ENCODE assay signal across 33 cellular contexts in the genomic region with DNA sequence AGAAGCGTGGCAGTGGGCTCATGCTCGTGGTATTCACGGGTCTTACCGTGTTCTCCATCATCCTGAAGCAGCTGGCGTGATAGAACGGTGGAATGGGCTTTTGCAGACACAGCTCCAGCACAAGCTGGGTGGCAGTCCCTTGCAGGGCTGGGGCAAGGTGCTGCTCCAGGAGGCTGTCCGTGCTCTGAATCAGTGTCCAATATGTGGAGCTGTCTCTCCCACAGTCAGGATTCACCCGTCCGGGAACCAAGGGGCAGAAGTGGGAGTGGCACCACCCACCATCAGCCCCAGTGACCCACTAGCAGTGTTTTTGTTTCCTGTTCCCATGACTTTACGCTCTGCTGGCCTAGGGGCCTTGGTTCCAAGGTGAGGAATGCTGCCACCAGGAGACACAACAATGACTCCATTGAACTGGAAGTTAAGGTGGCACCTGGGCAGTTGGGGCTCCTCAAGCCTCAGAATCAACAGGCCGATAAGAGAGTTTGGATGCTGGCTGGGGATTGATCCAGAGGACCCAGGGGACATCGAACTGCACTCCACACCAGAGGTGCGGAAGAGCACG. TPM values are rescaled to one million over a fixed set of nuclear protein-coding genes. Genes with fewer than 3 reads are reported as not detected.
"Had no signal": no experiment of that assay in that cellular context is flagged by ENCODE, and none has a peak within 500 bp of the region (broad histone marks: within the 10 kb centered on the region; RNA-seq: fewer than 3 reads in every experiment).

No MANE protein-coding gene starts in this region.

- H3K4me1 ChIP-seq: adrenal gland, gastrocnemius medialis, upper lobe of left lung had no signal

- H3K27ac Mint-ChIP-seq: activated naive CD4-positive, alpha-beta T cell treated with anti-CD3 and anti-CD28 coated beads for 36 hours; activated naive CD8-positive, alpha-beta T cell treated with anti-CD3 and anti-CD28 coated beads for 36 hours; activated T-helper 1 cell treated with anti-CD3 and anti-CD28 coated beads, Interleukin-12 subunit alpha, Interleukin-12 subunit beta, Interleukin-2, Interleukin-4 antibody, amounts not matched to agents 30 ng/mL and 10 ng/mL and 1 ng/mL, durations not matched to agents 14 hours and 24 hours and 36 hours; brain; effector memory CD8-positive, alpha-beta T cell; mesothelial cell of epicardium; progenitor cell of endocrine pancreas; T-helper 17 cell had no signal

- H3K27me3 ChIP-seq: adrenal gland, gastrocnemius medialis, upper lobe of left lung had no signal

- ATAC-seq: activated CD4-positive, CD25-positive, alpha-beta regulatory T cell treated with anti-CD3 and anti-CD28 coated beads, Interleukin-2, amount 50 U/mL, for 24 hours; effector memory CD8-positive, alpha-beta T cell; gastrocnemius medialis; sciatic nerve; stimulated activated naive CD8-positive, alpha-beta T cell treated with anti-CD3 and anti-CD28 coated beads, Interleukin-15, Interleukin-2, amounts not matched to agents 100 U/mL and 50 U/mL, for 24 hours; T-helper 17 cell had no signal

- H3K27me3 Mint-ChIP-seq: activated naive CD8-positive, alpha-beta T cell treated with anti-CD3 and anti-CD28 coated beads for 36 hours; brain; naive B cell; T-helper 17 cell had no signal

- H3K36me3 ChIP-seq: adrenal gland, gastrocnemius medialis, upper lobe of left lung, WERI-Rb-1 had no signal

- H3K4me3 ChIP-seq: adrenal gland, gastrocnemius medialis, skin epidermis, upper lobe of left lung had no signal

- H3K9me3 ChIP-seq: adrenal gland, gastrocnemius medialis, upper lobe of left lung had no signal

- DNase-seq: activated CD4-positive, alpha-beta T cell treated with anti-CD3 and anti-CD28 coated beads for 48 hours; activated CD4-positive, alpha-beta T cell treated with anti-CD3 and anti-CD28 coated beads, Interleukin-2, amount 50 U/mL, for 48 hours; activated CD8-positive, alpha-beta memory T cell treated with anti-CD3 and anti-CD28 coated beads for 24 hours; activated effector memory CD4-positive, alpha-beta T cell treated with anti-CD3 and anti-CD28 coated beads, Interleukin-2, amount 50 U/mL, for 16 hours; activated naive CD4-positive, alpha-beta T cell treated with anti-CD3 and anti-CD28 coated beads for 36 hours; activated naive CD8-positive, alpha-beta T cell treated with anti-CD3 and anti-CD28 coated beads for 36 hours; activated T-cell treated with anti-CD3 and anti-CD28 coated beads, Interleukin-2, amount 50 U/mL, for 1 hour; aorta; caudate nucleus; cortex of kidney; effector memory CD8-positive, alpha-beta T cell; erythroblast; gastrocnemius medialis; glutamatergic neuron; naive B cell; retina; stimulated activated CD4-positive, alpha-beta T cell treated with anti-CD3 and anti-CD28 coated beads, Interleukin-12 subunit alpha, Interleukin-12 subunit beta, amount 100 ng/mL, for 4 hours; stimulated activated CD4-positive, alpha-beta T cell treated with anti-CD3 and anti-CD28 coated beads, Interleukin-4, amount 100 ng/mL, for 1 hour; stimulated activated naive CD8-positive, alpha-beta T cell treated with anti-CD3 and anti-CD28 coated beads, Interleukin-15, Interleukin-2, amounts not matched to agents 100 U/mL and 50 U/mL, for 24 hours; T-helper 17 cell; T1000; WERI-Rb-1 had no signal

- H3K9me3 Mint-ChIP-seq: activated naive CD4-positive, alpha-beta T cell treated with anti-CD3 and anti-CD28 coated beads for 36 hours; activated naive CD8-positive, alpha-beta T cell treated with anti-CD3 and anti-CD28 coated beads for 36 hours; activated T-helper 1 cell treated with anti-CD3 and anti-CD28 coated beads, Interleukin-12 subunit alpha, Interleukin-12 subunit beta, Interleukin-2, Interleukin-4 antibody, amounts not matched to agents 30 ng/mL and 10 ng/mL and 1 ng/mL, durations not matched to agents 14 hours and 24 hours and 36 hours; brain; effector memory CD8-positive, alpha-beta T cell; naive B cell had no signal

- H3K4me3 Mint-ChIP-seq: activated naive CD4-positive, alpha-beta T cell treated with anti-CD3 and anti-CD28 coated beads for 36 hours; activated naive CD8-positive, alpha-beta T cell treated with anti-CD3 and anti-CD28 coated beads for 36 hours; activated T-helper 1 cell treated with anti-CD3 and anti-CD28 coated beads, Interleukin-12 subunit alpha, Interleukin-12 subunit beta, Interleukin-2, Interleukin-4 antibody, amounts not matched to agents 30 ng/mL and 10 ng/mL and 1 ng/mL, durations not matched to agents 14 hours and 24 hours and 36 hours; brain; effector memory CD8-positive, alpha-beta T cell; mesothelial cell of epicardium; naive B cell; neural crest cell; T-helper 17 cell had no signal

- H3K36me3 Mint-ChIP-seq: activated naive CD8-positive, alpha-beta T cell treated with anti-CD3 and anti-CD28 coated beads for 36 hours; mesothelial cell of epicardium; naive B cell had no signal

- H3K4me1 Mint-ChIP-seq: activated naive CD8-positive, alpha-beta T cell treated with anti-CD3 and anti-CD28 coated beads for 36 hours; mesothelial cell of epicardium; neural crest cell had no signal

- H3K27ac ChIP-seq: adrenal gland, gastrocnemius medialis, skin epidermis, upper lobe of left lung, WERI-Rb-1 had no signal

RNA-seq across cellular contexts. Expression of a gene that starts 58.3 kb away (rescaled TPM):
- total RNA-seq: chondrocyte, gastrocnemius medialis, neural crest cell had no signal

RNA-seq across cellular contexts. Expression of a gene that starts 58.4 kb away (rescaled TPM):
- total RNA-seq: chondrocyte, neural crest cell had no signal
